ENCODE assay signal across 9 cellular contexts in the genomic region with DNA sequence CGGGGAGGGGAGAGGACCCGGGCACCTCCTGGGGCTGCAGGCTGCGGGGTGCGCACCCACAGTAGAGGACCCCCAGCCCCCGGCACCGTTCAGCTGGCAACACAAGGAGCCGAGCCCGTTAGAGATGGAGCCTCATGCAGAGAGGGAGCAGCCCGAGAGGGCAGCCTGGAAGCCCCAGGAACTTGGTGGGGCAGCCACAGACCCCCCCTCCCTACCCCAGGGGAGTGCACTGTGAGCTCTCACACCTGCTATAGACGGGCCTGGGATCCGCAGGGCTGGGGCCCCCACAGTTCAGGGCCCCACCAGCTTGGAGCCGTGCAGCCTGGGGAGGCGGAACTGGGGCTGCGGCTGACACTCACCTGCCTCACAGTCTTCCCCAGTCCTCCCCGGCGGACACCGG. TPM values are rescaled to one million over a fixed set of nuclear protein-coding genes. Genes with fewer than 3 reads are reported as not detected.
"Had no signal": no experiment of that assay in that cellular context is flagged by ENCODE, and none has a peak within 500 bp of the region (broad histone marks: within the 10 kb centered on the region; RNA-seq: fewer than 3 reads in every experiment).

No MANE protein-coding gene starts in this region.

- H3K4me3 Mint-ChIP-seq: H9, HFFc6, IgD-negative memory B cell had no signal

- H2AFZ ChIP-seq: GM23248 had no signal

- H3K4me3 ChIP-seq: GM23248 had no signal

- H3K9ac ChIP-seq: GM23248 had no signal

- DNase-seq: HCEC 1CT, KG1 had no signal

- H3K4me1 Mint-ChIP-seq: H9, IgD-negative memory B cell had no signal

- H3K9me3 Mint-ChIP-seq: H9, HFFc6, IgD-negative memory B cell had no signal

- H3K27me3 Mint-ChIP-seq: IgD-negative memory B cell had no signal

- H3K27ac ChIP-seq: GM23248, HL-60 had no signal

- H3K27ac Mint-ChIP-seq: H9, HFFc6, IgD-negative memory B cell had no signal

- FAIRE-seq: H54, HepG2 had no signal

- H3K36me3 Mint-ChIP-seq: IgD-negative memory B cell had no signal

RNA-seq across cellular contexts. Expression of a gene that starts 47.0 kb away (rescaled TPM):
- total RNA-seq: GM23248 had no signal
- polyA plus RNA-seq: GM23248, IgD-negative memory B cell had no signal
